ENCODE assay signal across 8 cellular contexts in the genomic region with DNA sequence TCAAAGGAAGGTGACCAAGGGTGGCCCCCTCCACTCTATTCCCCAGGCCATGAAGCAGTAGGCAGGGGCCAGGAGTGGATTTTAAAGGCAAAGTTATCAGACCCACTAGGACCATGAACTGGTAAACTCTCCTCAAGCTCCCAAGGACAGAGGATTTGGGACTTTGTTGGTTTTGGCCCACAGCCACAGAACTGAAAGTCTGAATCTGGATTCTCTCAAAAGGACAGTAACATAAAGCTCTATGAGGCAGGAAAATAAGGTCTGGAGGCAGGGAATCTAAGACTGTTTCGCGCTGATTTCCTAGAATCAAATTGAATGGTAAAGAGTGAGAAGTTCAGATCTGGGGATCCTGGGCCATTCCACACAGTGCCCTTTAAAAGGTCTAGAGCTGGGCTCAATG.
A peak's percentile ranks its signal among the peaks of the same experiment; 100 is the strongest.
DNase-seq lines count a peak whose midpoint lies in the region; ATAC-seq, FAIRE-seq and TF ChIP-seq lines count a peak whose summit lies in the region.
"Not testable (repeated sequence)": the region's sequence is repeated elsewhere in the genome, so short reads cannot be mapped to it uniquely, and the experiment has no call there.

No MANE protein-coding gene starts in this region.

- not testable (repeated sequence) for H3K79me2 ChIP-seq in HepG2 (ENCODE audit: insufficient read depth, low read length)

- WGBS in HepG2 (ENCODE audit: low lambda C conversion rate) = 39% methylated on average over 2 of the region's 2 CpGs
- WGBS in sigmoid colon, 2 donors = 90 to 94% methylated on average over 2 of the region's 2 CpGs

- H3K27ac ChIP-seq in coronary artery; HepG2 (ENCODE audit: extremely low read length, insufficient read depth, low read length): not testable (repeated sequence)
- H3K27ac ChIP-seq in sigmoid colon = peak overlapping the region in 3 of 4 donors; percentile 27 to 51 (median 37)

- ATAC-seq in HepG2 = peak; percentile 7; the same call in 1 of the 3 replicates

- H4K20me1 ChIP-seq in HepG2 (ENCODE audit: insufficient read depth, low read length) = not testable (repeated sequence)

- FAIRE-seq in HepG2 (lab: Jason Lieb, UNC) = peak; percentile 94
- peak; percentile 13 for FAIRE-seq in urothelium cell line (lab: Jason Lieb, UNC)

- H3K4me1 ChIP-seq in HepG2 (ENCODE audit: insufficient read depth, low read length) = peaks cover 64% of the 10 kb centered on the region
- H3K4me1 ChIP-seq in sigmoid colon = peaks cover 0 to 47% (median 33%) of the 10 kb centered on the region in 4 donors

- DNase-seq in EH (ENCODE audit: low read depth) (peak; percentile 11), coronary artery (ENCODE audit: low spot score) (peak; percentile 12), fibroblast of pulmonary artery (ENCODE audit: low read depth) (peak; percentile 25), fibroblast of villous mesenchyme (ENCODE audit: low read depth) (peak; percentile 32), HepG2 (ENCODE audit: low spot score) (peak; percentile 49), myocyte (ENCODE audit: low read depth) (peak; percentile 7)
- not testable (repeated sequence) for DNase-seq in sigmoid colon; urothelium cell line (ENCODE audit: low spot score)

- POLR2A ChIA-PET in HepG2 (lab: Yijun Ruan, JAX) = not testable (repeated sequence)

- not testable (repeated sequence) for TF ChIP-seq CTCF in coronary artery (IDR thresholded peaks at IDR 0.05); fibroblast of pulmonary artery (IDR thresholded peaks at IDR 0.05; ENCODE audit: low read length, missing control alignments); fibroblast of villous mesenchyme (IDR thresholded peaks at IDR 0.05; ENCODE audit: insufficient read depth, low read depth, low read length); HepG2 (CRISPR knock-in tag; IDR thresholded peaks at IDR 0.05); sigmoid colon (IDR thresholded peaks at IDR 0.05)

- H3K27me3 ChIP-seq in HepG2 (ENCODE audit: control insufficient read depth in 1 of 2, insufficient read depth in 2 of 2, low read length in 2 of 2) = peaks cover 2 to 13% of the 10 kb centered on the region in 2 experiments; a peak in 2 of 5 replicates
- not testable (repeated sequence) for H3K27me3 ChIP-seq in sigmoid colon

- H3K4me3 ChIP-seq in coronary artery; fibroblast of pulmonary artery (replicated peaks; ENCODE audit: low read depth, low read length); fibroblast of villous mesenchyme (ENCODE audit: low read depth, low read length); HepG2 (replicated peaks in 1 of 3; ENCODE audit: insufficient read depth in 1 of 3, low read depth in 2 of 3, low read length in 3 of 3); sigmoid colon: not testable (repeated sequence)

- CTCF ChIA-PET in HepG2 (lab: Yijun Ruan, JAX; ENCODE audit: low intra/inter-chr PET ratio, low total read pairs) = not testable (repeated sequence)

- not testable (repeated sequence) for TF ChIP-seq RAD21 in HepG2 (CRISPR knock-in tag; IDR thresholded peaks at IDR 0.05)

- not testable (repeated sequence) for H3K9me3 ChIP-seq in HepG2 (ENCODE audit: low read length); sigmoid colon

- H2AFZ ChIP-seq in HepG2 (ENCODE audit: low read length) = not testable (repeated sequence)

- intact Hi-C loops in HepG2 (cut with micrococcal nuclease; ENCODE audit: unreplicated experiment) = loop anchor here (10.0 kb wide), 1 partner anchor 382 kb away; no protein-coding TSS in a partner anchor
- intact Hi-C loops in sigmoid colon (cut with DNase I) = not testable (repeated sequence)

- not testable (repeated sequence) for H3K36me3 ChIP-seq in HepG2 (replicated peaks in 1 of 2; ENCODE audit: control insufficient read depth in 1 of 2, insufficient read depth in 2 of 2, low read length in 2 of 2); sigmoid colon

- in situ Hi-C loops in HepG2 (cut with HindIII; ENCODE audit: extremely low pct_ligation_motif_present, low pct_unique_long_range_greater_than_20kb) = not testable (repeated sequence)

- BruUV-seq in HepG2 (replicated peaks; lab: Mats Ljungman, UMichigan) = not testable (repeated sequence)

- TF ChIP-seq POLR2A in HepG2 (IDR thresholded peaks at IDR 0.05; ENCODE audit: insufficient read depth in 1 of 2, low read depth in 2 of 2, low read length in 2 of 2); sigmoid colon (IDR thresholded peaks at IDR 0.05): not testable (repeated sequence)

- not testable (repeated sequence) for TF ChIP-seq EP300 in HepG2 (IDR thresholded peaks at IDR 0.05; ENCODE audit: low read depth in 2 of 2, low read length in 2 of 2); HepG2 (CRISPR knock-in tag; IDR thresholded peaks at IDR 0.05; ENCODE audit: borderline replicate concordance); sigmoid colon (IDR thresholded peaks at IDR 0.05)

- not testable (repeated sequence) for H3K9ac ChIP-seq in HepG2 (ENCODE audit: insufficient read depth, low read depth, low read length)

- not testable (repeated sequence) for H3K4me2 ChIP-seq in HepG2 (ENCODE audit: low read depth, low read length)

TF ChIP-seq in HepG2, 621 proteins besides CTCF, POLR2A, EP300 and RAD21 (continues in another document):
- not testable (repeated sequence) for TF ChIP-seq LCORL (IDR thresholded peaks at IDR 0.05)
- TF ChIP-seq LCORL (CRISPR knock-in tag; IDR thresholded peaks at IDR 0.05) (0 out of 2 replicates have a peak, but pooled peaks have one; percentile 30), HNF4A (CRISPR knock-in tag; IDR thresholded peaks at IDR 0.05) (peak; percentile 45), FOXA3 (CRISPR knock-in tag; IDR thresholded peaks at IDR 0.05) (peak; percentile 45; the same call in 1 of the 2 replicates), ZBED4 (CRISPR knock-in tag; IDR thresholded peaks at IDR 0.05; ENCODE audit: borderline replicate concordance) (peak; percentile 37; the same call in 1 of the 2 replicates)
